Comparison of ENCODE assay signal across 7 cellular contexts in genomic region chr22:46087816-46088277, GRCh38.
DNase-seq lines count a peak whose midpoint lies in the region; ATAC-seq and TF ChIP-seq lines count a peak whose summit lies in the region.

No MANE protein-coding gene starts in this region.

- no peaks in the 10 kb centered on the region for H3K27me3 ChIP-seq in testis

- H3K36me3 ChIP-seq in testis (ENCODE audit: low read depth, missing control alignments), result no peaks in the 10 kb centered on the region

- H3K4me3 ChIP-seq in testis, result no peak overlapping the region

- DNase-seq in M059J (ENCODE audit: low read depth) (peak; percentile 74), kidney tubule cell (ENCODE audit: low spot score) (peak; percentile 79), testis (peak; percentile 90), T-helper 9 cell (no peak)

- H3K27ac ChIP-seq in testis, result peak overlapping the region; percentile 97 to 98

- peak overlapping the region in 4 of 5 experiments; percentile 71 to 97 (median 80) for H3K27ac Mint-ChIP-seq in brain

- H3K4me1 ChIP-seq in testis, result peaks cover 92% of the 10 kb centered on the region

- peaks cover 6% of the 10 kb centered on the region for H3K36me3 Mint-ChIP-seq in brain

- H3K9me3 ChIP-seq in testis, result no peaks in the 10 kb centered on the region

- peak overlapping the region in 1 of 5 experiments; percentile 78 for H3K4me3 Mint-ChIP-seq in brain

- TF ChIP-seq CTCF in brain (conservative IDR thresholded peaks at IDR 0.05) (no peak), testis (IDR thresholded peaks at IDR 0.05) (no peak)

- H3K4me1 Mint-ChIP-seq in brain, result peaks cover 28% of the 10 kb centered on the region

- WGBS in testis, 2 donors, result 30 to 60% methylated on average over 3 to 22 of the region's 22 CpGs

- TF ChIP-seq POLR2A in testis (IDR thresholded peaks at IDR 0.05), result no peak

- H3K27me3 Mint-ChIP-seq in brain, result no peaks in the 10 kb centered on the region

- ATAC-seq in HG03565 (IDR thresholded peaks at IDR 0.05; ENCODE audit: unreplicated experiment) (no peak), HG02981 (IDR thresholded peaks at IDR 0.05; ENCODE audit: unreplicated experiment) (no peak)

- intact Hi-C loops in testis (cut with DNase I; ENCODE audit: low total_unique reads), result no loop called here

- no peaks in the 10 kb centered on the region for H3K9me3 Mint-ChIP-seq in brain
